Comparison of ENCODE assay signal across 16 cellular contexts in genomic region chr11:70510106-70510505, GRCh38.
"Had no signal": no experiment of that assay in that cellular context is flagged by ENCODE, and none has a peak within 500 bp of the region (broad histone marks: within the 10 kb centered on the region; RNA-seq: fewer than 3 reads in every experiment).

No MANE protein-coding gene starts in this region.

- H3K4me3 ChIP-seq: coronary artery, mucosa of descending colon, ovary, sigmoid colon, skin epidermis had no signal

- ATAC-seq: left lobe of liver; naive thymus-derived CD8-positive, alpha-beta T cell had no signal

- H3K27ac ChIP-seq: coronary artery, ovary, sigmoid colon, skin epidermis had no signal

- H3K27me3 ChIP-seq: ovary, sigmoid colon had no signal

- DNase-seq: effector CD4-positive, alpha-beta T cell; erythroblast; foreskin melanocyte; hippocampal formation; kidney glomerular epithelial cell; nucleus accumbens; sigmoid colon; stimulated activated CD4-positive, alpha-beta T cell treated with anti-CD3 and anti-CD28 coated beads, Interleukin-12 subunit alpha, Interleukin-12 subunit beta, amount 100 ng/mL, for 4 hours; stimulated activated naive CD4-positive, alpha-beta T cell; trophoblast cell had no signal

- H3K4me1 ChIP-seq: sigmoid colon had no signal

- H3K9me3 ChIP-seq: ovary had no signal

- H3K36me3 ChIP-seq: ovary, sigmoid colon had no signal
